ENCODE assay signal across 25 cellular contexts in the genomic region with DNA sequence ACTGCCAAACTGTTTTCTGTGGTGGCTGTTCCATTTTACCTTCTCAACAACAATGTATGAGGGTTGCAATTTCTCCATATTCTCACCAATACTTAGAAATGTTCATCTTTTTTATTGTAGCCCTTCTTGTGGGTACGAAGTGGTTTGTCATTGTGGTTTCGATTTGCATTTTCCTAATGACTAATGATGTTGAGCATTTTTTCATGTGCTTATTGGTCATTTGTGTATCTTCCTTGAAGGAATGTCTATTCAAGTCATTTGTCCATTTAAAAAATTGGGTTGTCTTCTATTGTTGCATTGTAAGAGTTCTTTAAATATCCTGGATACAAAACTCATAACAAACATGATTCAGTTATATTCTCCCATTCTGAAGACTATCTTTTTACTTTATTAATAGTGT. TPM values are rescaled to one million over a fixed set of nuclear protein-coding genes. Genes with fewer than 3 reads are reported as not detected.
A peak's percentile ranks its signal among the peaks of the same experiment; 100 is the strongest.
DNase-seq lines count a peak whose midpoint lies in the region; ATAC-seq and TF ChIP-seq lines count a peak whose summit lies in the region.
"Had no signal": no experiment of that assay in that cellular context is flagged by ENCODE, and none has a peak within 500 bp of the region (broad histone marks: within the 10 kb centered on the region; RNA-seq: fewer than 3 reads in every experiment).

No MANE protein-coding gene starts in this region.

- H3K4me3 ChIP-seq in left ventricle myocardium inferior, result no peak overlapping the region
- no peak overlapping the region for H3K4me3 ChIP-seq in right atrium auricular region
- H3K4me3 ChIP-seq in GM23248, result no peak overlapping the region
- H3K4me3 ChIP-seq in BE2C (ENCODE audit: low read depth, low read length), result no peak overlapping the region
- no peak overlapping the region for H3K4me3 ChIP-seq in tibial artery
- H3K4me3 ChIP-seq: K562, PC-9 had no signal

- H3K9me2 ChIP-seq in GM23248 (ENCODE audit: insufficient read depth), result no peaks in the 10 kb centered on the region

- no peak overlapping the region for H3K9ac ChIP-seq in GM23248

- 0 out of 2 replicates have a peak, but pooled peaks cover 4% of the 10 kb centered on the region for H3F3A ChIP-seq in GM23248 (ENCODE audit: insufficient read depth)

- no peaks in the 10 kb centered on the region for H3K9me3 Mint-ChIP-seq in activated T-helper 17 cell treated with anti-CD3 and anti-CD28 coated beads, Interleukin-2, amount 50 U/mL, for 72 hours

- in situ Hi-C loops in GM23248 (cut with MboI), result no loop called here
- in situ Hi-C loops in GM13977 (cut with MboI; ENCODE audit: low pct_unique_long_range_greater_than_20kb, low sequenced_read_pairs, unreplicated experiment), result no loop called here

- H3K4me2 ChIP-seq in GM23248 (ENCODE audit: unreplicated experiment), result no peak overlapping the region
- H3K4me2 ChIP-seq: PC-9 had no signal

- peaks cover 35% of the 10 kb centered on the region for H3K27me3 Mint-ChIP-seq in activated T-helper 17 cell treated with anti-CD3 and anti-CD28 coated beads, Interleukin-2, amount 50 U/mL, for 72 hours

- H3K79me2 ChIP-seq in GM23248 (ENCODE audit: insufficient read depth), result no peaks in the 10 kb centered on the region

- no peaks in the 10 kb centered on the region for H3K36me3 Mint-ChIP-seq in activated T-helper 17 cell treated with anti-CD3 and anti-CD28 coated beads, Interleukin-2, amount 50 U/mL, for 72 hours (ENCODE audit: low read depth)
- H3K36me3 Mint-ChIP-seq: CD4-positive, alpha-beta memory T cell had no signal

- WGBS in GM23248 (ENCODE audit: low coverage in 1 of 2, low lambda C conversion rate in 2 of 2, missing lambda C conversion rate in 2 of 2), 2 experiments, result 32 to 34% methylated on average over 2 of the region's 2 CpGs

- no peak overlapping the region for H3K4me3 Mint-ChIP-seq in activated T-helper 17 cell treated with anti-CD3 and anti-CD28 coated beads, Interleukin-2, amount 50 U/mL, for 72 hours
- H3K4me3 Mint-ChIP-seq: CD4-positive, alpha-beta memory T cell had no signal

- no peak overlapping the region for H3K27ac Mint-ChIP-seq in activated T-helper 17 cell treated with anti-CD3 and anti-CD28 coated beads, Interleukin-2, amount 50 U/mL, for 72 hours
- H3K27ac Mint-ChIP-seq: CD4-positive, alpha-beta memory T cell had no signal

- peak overlapping the region; percentile 64 for H3K27ac ChIP-seq in left ventricle myocardium inferior (replicated peaks)
- no peak overlapping the region for H3K27ac ChIP-seq in right atrium auricular region
- no peak overlapping the region for H3K27ac ChIP-seq in GM23248
- H3K27ac ChIP-seq in tibial artery, result no peak overlapping the region
- H3K27ac ChIP-seq: PC-9 had no signal

- peaks cover 17% of the 10 kb centered on the region for H3K4me1 ChIP-seq in left ventricle myocardium inferior
- peaks cover 0 to 12% of the 10 kb centered on the region in 2 donors for H3K4me1 ChIP-seq in right atrium auricular region
- no peaks in the 10 kb centered on the region for H3K4me1 ChIP-seq in GM23248 (ENCODE audit: insufficient read depth)
- H3K4me1 ChIP-seq in BE2C, result no peaks in the 10 kb centered on the region
- peaks cover 0 to 9% (median 0%) of the 10 kb centered on the region in 4 donors for H3K4me1 ChIP-seq in tibial artery

- no peaks in the 10 kb centered on the region for H4K20me1 ChIP-seq in GM23248 (ENCODE audit: insufficient read depth)

- H3K9me3 ChIP-seq in left ventricle myocardium inferior (replicated peaks) (peaks cover 16% of the 10 kb centered on the region), right atrium auricular region (no peaks in the 10 kb centered on the region), GM23248 (ENCODE audit: low read depth) (no peaks in the 10 kb centered on the region), BE2C (no peaks in the 10 kb centered on the region), tibial artery (no peaks in the 10 kb centered on the region)

- no peak overlapping the region for H2AFZ ChIP-seq in GM23248
- H2AFZ ChIP-seq: PC-9 had no signal

- no peaks in the 10 kb centered on the region for H3K36me3 ChIP-seq in left ventricle myocardium inferior
- no peaks in the 10 kb centered on the region for H3K36me3 ChIP-seq in right atrium auricular region
- H3K36me3 ChIP-seq in GM23248 (ENCODE audit: low read depth), result no peaks in the 10 kb centered on the region
- no peaks in the 10 kb centered on the region for H3K36me3 ChIP-seq in BE2C
- H3K36me3 ChIP-seq in tibial artery, result no peaks in the 10 kb centered on the region

- no peaks in the 10 kb centered on the region for H3K4me1 Mint-ChIP-seq in activated T-helper 17 cell treated with anti-CD3 and anti-CD28 coated beads, Interleukin-2, amount 50 U/mL, for 72 hours
- H3K4me1 Mint-ChIP-seq: CD4-positive, alpha-beta memory T cell had no signal

- DNase-seq in left ventricle myocardium inferior (no peak), right atrium auricular region (ENCODE audit: low spot score) (no peak), GM23248 (peak; percentile 26), kidney tubule cell (ENCODE audit: low spot score) (peak; percentile 60), GM13977 (ENCODE audit: low spot score) (no peak), BE2C (no peak), tibial artery (no peak)
- DNase-seq: AML-193; C1 segment of cervical spinal cord; CD4-positive, alpha-beta memory T cell; COR-L47; H7; Kasumi-1; MV-4-11; NCI-H1105 treated with DMSO at 0.1 percent for 48 hours; NCI-H146; NCI-H2029; NCI-H446 treated with DMSO at 0.1 percent for 48 hours; NCI-H526; NCI-H82; NK-92 treated with Interleukin-12 subunit alpha and Interleukin-12 subunit beta, amount 100 ng/mL, for 24 hours; PC-9; SHP77 treated with DMSO at 0.1 percent for 48 hours had no signal

- H3K27me3 ChIP-seq in left ventricle myocardium inferior (ENCODE audit: low read depth) (no peaks in the 10 kb centered on the region), right atrium auricular region (no peaks in the 10 kb centered on the region), GM23248 (replicated peaks; ENCODE audit: insufficient read depth) (no peaks in the 10 kb centered on the region), BE2C (no peaks in the 10 kb centered on the region), tibial artery (no peaks in the 10 kb centered on the region)

- ATAC-seq in activated T-helper 17 cell treated with anti-CD3 and anti-CD28 coated beads, Interleukin-2, amount 50 U/mL, for 72 hours (replicated peaks), result peak; percentile 24
- ATAC-seq: K562 had no signal

- no peak for TF ChIP-seq CTCF in left ventricle myocardium inferior (IDR thresholded peaks at IDR 0.05; ENCODE audit: borderline replicate concordance)
- TF ChIP-seq CTCF in right atrium auricular region (IDR thresholded peaks at IDR 0.05), result no peak
- no peak for TF ChIP-seq CTCF in GM13977 (IDR thresholded peaks at IDR 0.05; ENCODE audit: extremely low read depth, insufficient read depth, missing control alignments)
- no peak for TF ChIP-seq CTCF in BE2C (IDR thresholded peaks at IDR 0.05; ENCODE audit: low read depth, low read length)
- no peak for TF ChIP-seq CTCF in tibial artery (IDR thresholded peaks at IDR 0.05)

- intact Hi-C loops in left ventricle myocardium inferior (cut with micrococcal nuclease) (no loop called here), tibial artery (cut with DNase I; ENCODE audit: low total_unique reads) (no loop called here)

RNA-seq across cellular contexts. Expression of a gene that starts 47.5 kb away (rescaled TPM):
- total RNA-seq in left ventricle myocardium inferior, result 24.3 TPM
- 100 to 1,000 TPM in 1 of 2 donors, 10 to 100 TPM in 1; 46.3 to 118 TPM for total RNA-seq in right atrium auricular region
- total RNA-seq in GM23248 (2014; rRNA removed; shearing (Covaris generic)), result 28.3 and 33.1 TPM in 2 replicates
- polyA plus RNA-seq in GM23248 (2016; fragmentation: Nextera tagmentation; extraction: Ambion mirVana), result 111 and 115 TPM in 2 replicates
- total RNA-seq in activated T-helper 17 cell treated with anti-CD3 and anti-CD28 coated beads, Interleukin-2, amount 50 U/mL, for 72 hours, result not detected
- 0.80 TPM for polyA plus RNA-seq in BE2C (2012; ENCODE audit: insufficient read depth, insufficient read length, low read depth)
- total RNA-seq: PC-9 had no signal
- polyA plus RNA-seq: CD4-positive, alpha-beta memory T cell had no signal

Comparison
In these comparisons a context has a peak if more than half of its experiments do, and no peak if none do; other contexts are left out.
1. DNase-seq: peak in GM23248 (single experiment) and kidney tubule cell (single experiment); none in left ventricle myocardium inferior (single experiment), right atrium auricular region (single experiment), GM13977 (single experiment), BE2C (single experiment) and tibial artery (0 of 2).
2. RNA of a gene that starts 47.5 kb away (total RNA-seq): 46.3 to 118 TPM in right atrium auricular region, 28.3 to 33.1 TPM in GM23248 and 24.3 TPM in left ventricle myocardium inferior (single experiment); not detected in activated T-helper 17 cell treated with anti-CD3 and anti-CD28 coated beads, Interleukin-2, amount 50 U/mL, for 72 hours; every median in the first group is over 10 times any median in the second.